28 cellular contexts compared by ENCODE assay signal in genomic region chr22:24330636-24331035, GRCh38.
A peak's percentile ranks its signal among the peaks of the same experiment; 100 is the strongest.
DNase-seq lines count a peak whose midpoint lies in the region; ATAC-seq and FAIRE-seq lines count a peak whose summit lies in the region.
"Had no signal": no experiment of that assay in that cellular context is flagged by ENCODE, and none has a peak within 500 bp of the region (broad histone marks: within the 10 kb centered on the region; RNA-seq: fewer than 3 reads in every experiment).

No MANE protein-coding gene starts in this region.

- peak overlapping the region; percentile 74 for H3K27ac ChIP-seq in Karpas-422 (ENCODE audit: low read length)
- H3K27ac ChIP-seq: neural progenitor cell, right atrium auricular region, RWPE1, suprapubic skin, VCaP had no signal

- H3K4me1 ChIP-seq in Karpas-422 (ENCODE audit: low read length), result peaks cover 61% of the 10 kb centered on the region
- H3K4me1 ChIP-seq: neural progenitor cell, suprapubic skin had no signal

- no peaks in the 10 kb centered on the region for H4K20me1 ChIP-seq in Karpas-422 (ENCODE audit: insufficient read depth, low read depth, low read length)

- no peak overlapping the region for H3K9ac ChIP-seq in Karpas-422 (ENCODE audit: low read length)
- H3K9ac ChIP-seq: neural progenitor cell had no signal

- H2AFZ ChIP-seq in Karpas-422 (ENCODE audit: low read length), result no peak overlapping the region
- H2AFZ ChIP-seq: neural progenitor cell had no signal

- H3K4me2 ChIP-seq in Karpas-422 (ENCODE audit: low read depth, low read length, poor library complexity, severe bottlenecking), result no peak overlapping the region
- H3K4me2 ChIP-seq: neural progenitor cell had no signal

- peaks cover 46% of the 10 kb centered on the region; the same call in 1 of the 2 replicates for H3K36me3 ChIP-seq in Karpas-422 (ENCODE audit: insufficient read depth, low read length)

- ATAC-seq in esophagus mucosa (no peak), GM21786 (IDR thresholded peaks at IDR 0.05; ENCODE audit: unreplicated experiment) (no peak)
- ATAC-seq: activated T-cell treated with anti-CD3 and anti-CD28 coated beads, Interleukin-2, amount 50 U/mL, for 4 hours; GM12878; left cardiac atrium; stimulated activated effector memory CD8-positive, alpha-beta T cell treated with anti-CD3 and anti-CD28 coated beads, Interleukin-12 subunit alpha, Interleukin-12 subunit beta, amount 100 ng/mL, for 72 hours had no signal

- no peaks in the 10 kb centered on the region for H3K27me3 ChIP-seq in Karpas-422 (ENCODE audit: low read length)
- H3K27me3 ChIP-seq: neural progenitor cell, right atrium auricular region, suprapubic skin had no signal

- peaks cover 68% of the 10 kb centered on the region for H3K79me2 ChIP-seq in Karpas-422 (ENCODE audit: low read length)

- DNase-seq in Daoy (ENCODE audit: low read depth), result peak; percentile 11
- no peak for DNase-seq in Karpas-422
- DNase-seq in astrocyte of the hippocampus (ENCODE audit: low read depth, low spot score), result peak; percentile 11
- DNase-seq in kidney tubule cell (ENCODE audit: low spot score), result peak; percentile 10
- DNase-seq in RCC 7860 (ENCODE audit: low spot score), result no peak
- DNase-seq in NCI-H526 (lab: John Stamatoyannopoulos, UW), result no peak
- DNase-seq: activated CD4-positive, alpha-beta T cell treated with anti-CD3 and anti-CD28 coated beads for 4 hours; activated CD8-positive, alpha-beta memory T cell treated with anti-CD3 and anti-CD28 coated beads for 24 hours; activated gamma-delta T cell treated with Interleukin-2 at 50 U/mL for 16 hours; activated T-cell treated with anti-CD3 and anti-CD28 coated beads, Interleukin-2, amount 50 U/mL, for 4 hours; Calu3; DND-41; effector CD8-positive, alpha-beta T cell; foreskin melanocyte; left cardiac atrium; NCI-H1694; NCI-H524; stimulated activated CD4-positive, alpha-beta T cell treated with anti-CD3 and anti-CD28 coated beads, Interleukin-2, amount 100 ng/mL, for 48 hours had no signal

- H3K9me2 ChIP-seq in Karpas-422 (replicated peaks; ENCODE audit: insufficient read depth, low read length), result no peaks in the 10 kb centered on the region

- no peak for FAIRE-seq in RCC 7860 (lab: Jason Lieb, UNC)
- FAIRE-seq: colon, GM12878 had no signal

- H3K9me3 ChIP-seq in Karpas-422 (ENCODE audit: low read length), result no peaks in the 10 kb centered on the region
- H3K9me3 ChIP-seq: right atrium auricular region, suprapubic skin had no signal

- no peak overlapping the region for H3K4me3 ChIP-seq in Karpas-422 (ENCODE audit: low read length)
- H3K4me3 ChIP-seq: GM12878, neural progenitor cell, right atrium auricular region, suprapubic skin had no signal

Comparison
In these comparisons a context has a peak if more than half of its experiments do, and no peak if none do; other contexts are left out.
1. DNase-seq: peak in Daoy (single experiment), astrocyte of the hippocampus (single experiment) and kidney tubule cell (single experiment); none in Karpas-422 (single experiment), RCC 7860 (single experiment) and NCI-H526 (0 of 2).